Comparison of ENCODE assay signal across 2 cellular contexts in the genomic region with DNA sequence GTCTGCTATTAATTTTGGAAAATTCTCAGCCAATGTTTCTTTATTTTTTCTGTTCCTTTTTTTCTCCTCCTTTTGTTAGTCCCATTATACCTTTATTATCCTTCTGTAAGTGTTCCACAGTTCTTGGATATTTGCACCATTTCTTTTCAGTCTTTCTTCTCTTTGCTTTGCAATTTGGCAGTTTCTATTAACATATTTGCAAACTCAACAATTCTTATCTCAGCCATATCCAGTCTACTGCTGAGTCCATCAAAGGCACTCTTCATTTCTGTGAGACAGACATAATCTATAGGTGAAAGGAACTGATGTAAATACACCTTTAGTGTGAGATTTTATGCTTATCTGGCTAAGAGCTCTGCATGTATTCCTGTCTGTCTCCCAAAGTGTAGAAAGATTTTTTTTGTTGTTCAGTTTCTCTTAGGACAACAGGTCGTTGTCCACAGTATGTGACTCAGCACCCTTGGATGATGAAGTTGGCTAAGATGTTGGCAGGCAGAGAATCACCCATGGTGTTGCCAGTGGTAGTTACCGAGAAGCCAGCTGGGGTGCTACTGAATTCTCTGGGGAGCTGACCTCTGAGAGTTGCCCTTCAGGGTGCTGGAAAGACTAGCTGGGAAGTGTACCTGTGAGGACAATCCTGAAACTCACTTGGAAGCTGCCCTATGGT.
TF ChIP-seq lines count a peak whose summit lies in the region.

No MANE protein-coding gene starts in this region.

TF ChIP-seq in GM23338, 12 proteins besides CTCF, POLR2A, EP300 and RAD21:
- no peak for TF ChIP-seq ZNF462 (CRISPR knock-in tag; IDR thresholded peaks at IDR 0.05)
- TF ChIP-seq EZH2 (IDR thresholded peaks at IDR 0.05; ENCODE audit: low read depth, unreplicated experiment) = no peak
- no peak for TF ChIP-seq POLR2AphosphoS5 (IDR thresholded peaks at IDR 0.05; ENCODE audit: low read depth)

TF ChIP-seq in HepG2, 621 proteins besides CTCF, POLR2A, EP300 and RAD21:
- no peak for TF ChIP-seq ZNF574 (CRISPR knock-in tag; IDR thresholded peaks at IDR 0.05)
- TF ChIP-seq MAFK (conservative IDR thresholded peaks at IDR 0.05 in 1 of 2, IDR thresholded peaks at IDR 0.05 in 1 of 2; ENCODE audit: low read length in 2 of 2) = peak; percentile 34 to 41; a peak in 2 of 4 replicates
- TF ChIP-seq MAFF (IDR thresholded peaks at IDR 0.05; ENCODE audit: low read depth, low read length) = peak; percentile 40; the same call in 1 of the 2 replicates
TF ChIP-seq in HepG2: peak in this region for 2.
